ENCODE assay signal across 22 cellular contexts in the genomic region with DNA sequence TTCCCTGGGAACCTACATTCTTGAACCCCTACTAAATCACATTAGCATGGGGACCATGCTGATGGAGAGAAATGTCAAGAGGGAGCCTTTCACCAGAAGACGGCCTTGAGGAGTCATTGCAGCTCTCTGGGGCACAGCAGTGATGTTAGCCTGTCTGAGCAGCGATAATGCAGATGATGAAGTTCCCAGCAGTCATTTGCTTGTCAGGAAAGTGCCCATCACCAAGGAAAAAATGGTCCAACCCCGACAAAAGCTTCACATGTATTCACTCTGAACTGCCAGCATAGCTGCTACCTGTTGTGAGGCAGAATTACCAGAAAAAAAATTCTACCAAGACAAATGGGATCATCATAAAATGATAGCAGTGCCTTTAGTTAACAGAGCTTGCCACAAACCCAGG.
DNase-seq lines count a peak whose midpoint lies in the region; TF ChIP-seq lines count a peak whose summit lies in the region.
"Had no signal": no experiment of that assay in that cellular context is flagged by ENCODE, and none has a peak within 500 bp of the region (broad histone marks: within the 10 kb centered on the region; RNA-seq: fewer than 3 reads in every experiment).

No MANE protein-coding gene starts in this region.

- no peak for TF ChIP-seq CTCF in esophagus muscularis mucosa (IDR thresholded peaks at IDR 0.05)

- TF ChIP-seq EP300 in esophagus muscularis mucosa (IDR thresholded peaks at IDR 0.05): no peak

- H3K9me3 ChIP-seq in esophagus muscularis mucosa: no peaks in the 10 kb centered on the region
- H3K9me3 ChIP-seq: BE2C, BLaER1 had no signal

- peaks cover 0 to 40% (median 16%) of the 10 kb centered on the region in 4 donors for H3K36me3 ChIP-seq in esophagus muscularis mucosa
- H3K36me3 ChIP-seq: BE2C had no signal

- H3K4me1 ChIP-seq in esophagus muscularis mucosa: peaks cover 0 to 2% (median 0%) of the 10 kb centered on the region in 4 donors
- H3K4me1 ChIP-seq: BE2C had no signal

- no peak for TF ChIP-seq POLR2A in esophagus muscularis mucosa (IDR thresholded peaks at IDR 0.05; ENCODE audit: low read depth)

- DNase-seq in T-helper 1 cell: no peak
- DNase-seq in esophagus muscularis mucosa (ENCODE audit: extremely low spot score): peak; percentile 50
- DNase-seq in HUDEP-2 (lab: John Stamatoyannopoulos, UW; ENCODE audit: unreplicated experiment in 76 of 76): no peak
- DNase-seq in HCEC 1CT: no peak
- DNase-seq: 8988T; ACHN; BE2C; CD8-positive, alpha-beta memory T cell; COR-L47; DMS 273 treated with DMSO at 0.1 percent for 48 hours; DMS153; DMS53; DMS79; DND-41; EL; GDM1 had no signal

- intact Hi-C loops in esophagus muscularis mucosa (cut with DNase I): loop anchor here (2.0 kb wide), 1 partner anchor 61 kb away; no protein-coding TSS in a partner anchor

- no peaks in the 10 kb centered on the region for H3K9me3 Mint-ChIP-seq in T-helper 1 cell treated with Interleukin-12 subunit alpha and Interleukin-12 subunit beta and Interleukin-4 antibody, amounts not matched to agents 30 μg/mL and 1 μg/mL, for 36 hours
- H3K9me3 Mint-ChIP-seq: CD8-positive, alpha-beta memory T cell had no signal

- WGBS in esophagus muscularis mucosa: 93% methylated on average over 3 of the region's 3 CpGs

- peaks cover 7% of the 10 kb centered on the region for H3K4me1 Mint-ChIP-seq in T-helper 1 cell treated with Interleukin-12 subunit alpha and Interleukin-12 subunit beta and Interleukin-4 antibody, amounts not matched to agents 30 μg/mL and 1 μg/mL, for 36 hours (ENCODE audit: low read depth)

- H3K27me3 ChIP-seq in esophagus muscularis mucosa: no peaks in the 10 kb centered on the region
- H3K27me3 ChIP-seq: BE2C, BLaER1 had no signal

- peak overlapping the region; percentile 31 for H3K27ac Mint-ChIP-seq in T-helper 1 cell treated with Interleukin-12 subunit alpha and Interleukin-12 subunit beta and Interleukin-4 antibody, amounts not matched to agents 30 μg/mL and 1 μg/mL, for 36 hours
- H3K27ac Mint-ChIP-seq: CD4-positive, alpha-beta memory T cell; CD4-positive, CD25-positive, alpha-beta regulatory T cell; CD8-positive, alpha-beta memory T cell had no signal

- H3K27ac ChIP-seq in esophagus muscularis mucosa (replicated peaks in 1 of 4): no peak overlapping the region
- H3K27ac ChIP-seq: BLaER1 had no signal

- H3K4me3 ChIP-seq in esophagus muscularis mucosa: no peak overlapping the region
- H3K4me3 ChIP-seq: BLaER1, GM12878 had no signal

- no peak overlapping the region for H3K4me3 Mint-ChIP-seq in T-helper 1 cell treated with Interleukin-12 subunit alpha and Interleukin-12 subunit beta and Interleukin-4 antibody, amounts not matched to agents 30 μg/mL and 1 μg/mL, for 36 hours
- H3K4me3 Mint-ChIP-seq: CD14-positive monocyte; CD4-positive, alpha-beta memory T cell; CD4-positive, CD25-positive, alpha-beta regulatory T cell; CD8-positive, alpha-beta memory T cell had no signal

- peaks cover 5% of the 10 kb centered on the region for H3K27me3 Mint-ChIP-seq in T-helper 1 cell treated with Interleukin-12 subunit alpha and Interleukin-12 subunit beta and Interleukin-4 antibody, amounts not matched to agents 30 μg/mL and 1 μg/mL, for 36 hours (ENCODE audit: low read depth)

- H3K36me3 Mint-ChIP-seq in T-helper 1 cell treated with Interleukin-12 subunit alpha and Interleukin-12 subunit beta and Interleukin-4 antibody, amounts not matched to agents 30 μg/mL and 1 μg/mL, for 36 hours (ENCODE audit: low read depth): no peaks in the 10 kb centered on the region
- H3K36me3 Mint-ChIP-seq: CD14-positive monocyte; CD4-positive, alpha-beta memory T cell; CD4-positive, CD25-positive, alpha-beta regulatory T cell had no signal
